15 cellular contexts compared by ENCODE assay signal in the genomic region with DNA sequence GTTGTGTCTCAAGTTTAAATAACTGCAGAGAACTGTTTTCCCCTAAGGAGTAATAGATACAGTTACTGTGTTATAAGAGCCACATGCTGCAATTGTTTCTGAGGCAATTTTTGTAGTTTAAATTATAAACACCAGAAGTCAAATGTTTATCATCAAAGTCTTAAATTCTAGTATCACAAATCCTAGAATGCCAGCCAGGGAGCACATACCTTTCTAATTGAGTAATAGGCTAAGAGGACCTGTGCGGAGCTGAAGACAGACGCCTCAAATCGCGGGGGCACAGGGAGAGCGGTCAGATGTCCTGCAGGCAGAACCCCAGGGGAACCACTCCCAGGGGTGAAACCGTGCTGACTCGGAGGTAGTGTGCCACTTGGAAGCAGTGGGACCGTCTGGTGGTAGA.
A peak's percentile ranks its signal among the peaks of the same experiment; 100 is the strongest.
DNase-seq lines count a peak whose midpoint lies in the region; ATAC-seq and TF ChIP-seq lines count a peak whose summit lies in the region.
"Had no signal": no experiment of that assay in that cellular context is flagged by ENCODE, and none has a peak within 500 bp of the region (broad histone marks: within the 10 kb centered on the region; RNA-seq: fewer than 3 reads in every experiment).

No MANE protein-coding gene starts in this region.

- H3K9me3 Mint-ChIP-seq in activated CD8-positive, alpha-beta T cell treated with anti-CD3 and anti-CD28 coated beads, Interleukin-2, amount 10 ng/mL, durations not matched to agents 7 days and 5 days (ENCODE audit: insufficient read depth), result no peaks in the 10 kb centered on the region
- H3K9me3 Mint-ChIP-seq: activated naive CD8-positive, alpha-beta T cell treated with anti-CD3 and anti-CD28 coated beads, Interleukin-2, amount 50 U/mL, for 24 hours; effector memory CD8-positive, alpha-beta T cell had no signal

- H3K27me3 Mint-ChIP-seq in activated CD8-positive, alpha-beta T cell treated with anti-CD3 and anti-CD28 coated beads, Interleukin-2, amount 10 ng/mL, durations not matched to agents 7 days and 5 days (ENCODE audit: low read depth), result peaks cover 4% of the 10 kb centered on the region

- peaks cover 53% of the 10 kb centered on the region for H3F3A ChIP-seq in GM23248 (ENCODE audit: insufficient read depth)

- peak overlapping the region; percentile 51 for H3K9ac ChIP-seq in GM23248

- POLR2A ChIA-PET in activated CD8-positive, alpha-beta T cell treated with anti-CD3 and anti-CD28 coated beads, Interleukin-2, amount 10 ng/mL, durations not matched to agents 7 days and 5 days (lab: Charles Lee), result no interaction called here

- in situ Hi-C loops in GM23248 (cut with MboI), result no loop called here
- in situ Hi-C loops in astrocyte of the spinal cord (cut with HindIII; ENCODE audit: low sequenced_read_pairs), result no loop called here

- H3K27me3 ChIP-seq in GM23248 (replicated peaks; ENCODE audit: insufficient read depth) (no peaks in the 10 kb centered on the region), Peyer's patch (no peaks in the 10 kb centered on the region)

- H3K36me3 ChIP-seq in GM23248 (ENCODE audit: low read depth) (no peaks in the 10 kb centered on the region), Peyer's patch (no peaks in the 10 kb centered on the region)

- no peaks in the 10 kb centered on the region for H4K20me1 ChIP-seq in GM23248 (ENCODE audit: insufficient read depth)

- H3K4me1 ChIP-seq in GM23248 (ENCODE audit: insufficient read depth) (peaks cover 52% of the 10 kb centered on the region), Peyer's patch (no peaks in the 10 kb centered on the region)

- intact Hi-C loops in left ventricle myocardium superior (cut with micrococcal nuclease), result no loop called here
- intact Hi-C loops in lower leg skin (cut with DNase I; ENCODE audit: low total_unique reads), result no loop called here

- no peaks in the 10 kb centered on the region for H3K36me3 Mint-ChIP-seq in activated CD8-positive, alpha-beta T cell treated with anti-CD3 and anti-CD28 coated beads, Interleukin-2, amount 10 ng/mL, durations not matched to agents 7 days and 5 days (ENCODE audit: low read depth)

- TF ChIP-seq CTCF in astrocyte of the spinal cord (IDR thresholded peaks at IDR 0.05; ENCODE audit: low read depth, low read length) (no peak), retinal pigment epithelial cell (conservative IDR thresholded peaks at IDR 0.05; ENCODE audit: low read depth, low read length) (no peak), Peyer's patch (IDR thresholded peaks at IDR 0.05) (no peak), lower leg skin (IDR thresholded peaks at IDR 0.05) (no peak)

- no peaks in the 10 kb centered on the region for H3K79me2 ChIP-seq in GM23248 (ENCODE audit: insufficient read depth)

- H3K27ac ChIP-seq in GM23248 (peak overlapping the region; percentile 80), Peyer's patch (no peak overlapping the region)
- H3K27ac ChIP-seq: PC-9 had no signal

- H3K9me2 ChIP-seq in GM23248 (ENCODE audit: insufficient read depth), result no peaks in the 10 kb centered on the region

- H3K4me2 ChIP-seq in GM23248 (ENCODE audit: unreplicated experiment), result peak overlapping the region; percentile 60
- H3K4me2 ChIP-seq: PC-9 had no signal

- no peaks in the 10 kb centered on the region for H3K4me1 Mint-ChIP-seq in activated CD8-positive, alpha-beta T cell treated with anti-CD3 and anti-CD28 coated beads, Interleukin-2, amount 10 ng/mL, durations not matched to agents 7 days and 5 days (ENCODE audit: low read depth)
- H3K4me1 Mint-ChIP-seq: activated naive CD8-positive, alpha-beta T cell treated with anti-CD3 and anti-CD28 coated beads, Interleukin-2, amount 50 U/mL, for 24 hours had no signal

- 2 to 4% methylated on average over 8 of the region's 8 CpGs for WGBS in GM23248 (ENCODE audit: low coverage in 1 of 2, low lambda C conversion rate in 2 of 2, missing lambda C conversion rate in 2 of 2), 2 experiments
- WGBS in lower leg skin, 2 donors, result 24 to 45% methylated on average over 8 of the region's 8 CpGs

- TF ChIP-seq POLR2A in Peyer's patch (IDR thresholded peaks at IDR 0.05) (no peak), lower leg skin (IDR thresholded peaks at IDR 0.05) (no peak)

- H3K27ac Mint-ChIP-seq in activated CD8-positive, alpha-beta T cell treated with anti-CD3 and anti-CD28 coated beads, Interleukin-2, amount 10 ng/mL, durations not matched to agents 7 days and 5 days, result no peak overlapping the region
- H3K27ac Mint-ChIP-seq: activated naive CD8-positive, alpha-beta T cell treated with anti-CD3 and anti-CD28 coated beads, Interleukin-2, amount 50 U/mL, for 24 hours; effector memory CD8-positive, alpha-beta T cell had no signal

- CTCF ChIA-PET in activated CD8-positive, alpha-beta T cell treated with anti-CD3 and anti-CD28 coated beads, Interleukin-2, amount 10 ng/mL, durations not matched to agents 7 days and 5 days (lab: Charles Lee), result no interaction called here

- DNase-seq in GM23248, result peak; percentile 72
- peak; percentile 34 for DNase-seq in astrocyte of the spinal cord (ENCODE audit: low read depth, low spot score)
- DNase-seq in left ventricle myocardium superior, result peak; percentile 34
- peak; percentile 71 for DNase-seq in retinal pigment epithelial cell (ENCODE audit: low read depth)
- DNase-seq in Peyer's patch, result no peak
- DNase-seq in lower leg skin (ENCODE audit: low spot score in 2 of 2), result no peak
- no peak for DNase-seq in activated CD8-positive, alpha-beta T cell treated with anti-CD3 and anti-CD28 coated beads, Interleukin-2, amount 10 ng/mL, durations not matched to agents 7 days and 5 days
- DNase-seq: activated naive CD8-positive, alpha-beta T cell treated with anti-CD3 and anti-CD28 coated beads, Interleukin-2, amount 50 U/mL, for 24 hours; effector memory CD8-positive, alpha-beta T cell; NCI-H2171 treated with DMSO at 0.1 percent for 48 hours; occipital lobe; stimulated activated CD4-positive, alpha-beta T cell treated with anti-CD3 and anti-CD28 coated beads, Interleukin-2, amount 100 ng/mL, for 48 hours; stimulated activated naive CD4-positive, alpha-beta T cell treated with Interleukin-2 at 50 U/mL for 16 hours had no signal

- no peak overlapping the region for H3K4me3 Mint-ChIP-seq in activated CD8-positive, alpha-beta T cell treated with anti-CD3 and anti-CD28 coated beads, Interleukin-2, amount 10 ng/mL, durations not matched to agents 7 days and 5 days
- H3K4me3 Mint-ChIP-seq: activated naive CD8-positive, alpha-beta T cell treated with anti-CD3 and anti-CD28 coated beads, Interleukin-2, amount 50 U/mL, for 24 hours; effector memory CD8-positive, alpha-beta T cell had no signal

- H2AFZ ChIP-seq in GM23248, result 0 out of 2 replicates have a peak overlapping the region, but pooled peaks have one; percentile 13
- H2AFZ ChIP-seq: PC-9 had no signal

- H3K4me3 ChIP-seq in GM23248 (peak overlapping the region; percentile 25), astrocyte of the spinal cord (ENCODE audit: low read depth, low read length) (no peak overlapping the region), retinal pigment epithelial cell (ENCODE audit: low read length) (peak overlapping the region; percentile 19), Peyer's patch (no peak overlapping the region), lower leg skin (ENCODE audit: low read depth, poor library complexity, severe bottlenecking) (no peak overlapping the region)
- H3K4me3 ChIP-seq: PC-9 had no signal

- H3K9me3 ChIP-seq in GM23248 (ENCODE audit: low read depth) (no peaks in the 10 kb centered on the region), Peyer's patch (no peaks in the 10 kb centered on the region)

- ATAC-seq in left ventricle myocardium superior, result peak; percentile 55
- no peak for ATAC-seq in GM21576 (IDR thresholded peaks at IDR 0.05; ENCODE audit: unreplicated experiment)
- ATAC-seq in activated CD8-positive, alpha-beta T cell treated with anti-CD3 and anti-CD28 coated beads, Interleukin-2, amount 10 ng/mL, durations not matched to agents 7 days and 5 days, result no peak
- ATAC-seq: activated naive CD8-positive, alpha-beta T cell treated with anti-CD3 and anti-CD28 coated beads, Interleukin-2, amount 50 U/mL, for 24 hours; effector memory CD8-positive, alpha-beta T cell had no signal

Comparison
In these comparisons a context has a peak if more than half of its experiments do, and no peak if none do; other contexts are left out.
1. DNase-seq: peak in GM23248 (single experiment), astrocyte of the spinal cord (single experiment), left ventricle myocardium superior (single experiment) and retinal pigment epithelial cell (single experiment); none in Peyer's patch (0 of 3), lower leg skin (0 of 2) and activated CD8-positive, alpha-beta T cell treated with anti-CD3 and anti-CD28 coated beads, Interleukin-2, amount 10 ng/mL, durations not matched to agents 7 days and 5 days (single experiment).
2. H3K4me3 ChIP-seq: peak in GM23248 (single experiment) and retinal pigment epithelial cell (single experiment); none in astrocyte of the spinal cord (single experiment), Peyer's patch (0 of 4) and lower leg skin (single experiment).